ENCODE assay signal across 22 cellular contexts in the genomic region with DNA sequence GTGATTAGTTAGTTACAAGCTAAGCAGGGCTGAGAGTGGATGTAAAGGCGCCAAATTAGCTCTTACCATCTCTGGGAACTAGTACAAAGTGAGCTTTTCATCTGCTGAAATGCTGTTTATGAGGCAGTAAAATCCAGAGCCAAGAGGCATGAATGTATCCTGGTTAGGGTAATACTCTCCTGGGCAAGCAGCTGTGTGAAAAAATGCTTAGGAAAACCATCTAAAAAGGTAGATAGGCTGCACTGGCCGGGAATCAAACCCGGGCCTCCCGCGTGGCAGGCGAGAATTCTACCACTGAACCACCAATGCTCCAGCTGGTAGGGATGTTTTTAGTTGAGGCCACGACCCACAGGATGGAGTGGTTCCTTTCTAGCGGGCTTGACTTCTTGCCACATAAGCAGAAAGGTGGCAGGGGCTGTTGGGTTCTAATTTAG. TPM values are rescaled to one million over a fixed set of nuclear protein-coding genes. Genes with fewer than 3 reads are reported as not detected.
DNase-seq lines count a peak whose midpoint lies in the region; ATAC-seq and TF ChIP-seq lines count a peak whose summit lies in the region.
"Had no signal": no experiment of that assay in that cellular context is flagged by ENCODE, and none has a peak within 500 bp of the region (broad histone marks: within the 10 kb centered on the region; RNA-seq: fewer than 3 reads in every experiment).

No MANE protein-coding gene starts in this region.

- no peak for TF ChIP-seq CTCF in osteoblast (IDR thresholded peaks at IDR 0.05; ENCODE audit: extremely low read depth, low read depth, low read length)

- H3K4me1 ChIP-seq in osteoblast (ENCODE audit: insufficient read depth, low read length): peaks cover 10% of the 10 kb centered on the region

- ATAC-seq in central memory CD8-positive, alpha-beta T cell (replicated peaks; ENCODE audit: extremely low read depth, poor library complexity, severe bottlenecking): no peak
- no peak for ATAC-seq in HG03095 (IDR thresholded peaks at IDR 0.05; ENCODE audit: unreplicated experiment)
- ATAC-seq in HG02571 (IDR thresholded peaks at IDR 0.05; ENCODE audit: unreplicated experiment): no peak
- ATAC-seq in HG03196 (IDR thresholded peaks at IDR 0.05; ENCODE audit: unreplicated experiment): no peak
- ATAC-seq: activated T-cell treated with anti-CD3 and anti-CD28 coated beads, Interleukin-2, amount 50 U/mL, for 72 hours; stimulated activated naive B cell treated with anti-CD40 and anti-IgM and Interleukin-4, amounts not matched to agents 10 μg/mL and 1 μg/mL and 100 μg/mL, for 72 hours had no signal

- H3K9me3 Mint-ChIP-seq in central memory CD8-positive, alpha-beta T cell: no peaks in the 10 kb centered on the region
- H3K9me3 Mint-ChIP-seq: activated CD4-positive, alpha-beta memory T cell treated with anti-CD3 and anti-CD28 coated beads, Interleukin-2, amount 10 ng/mL, durations not matched to agents 7 days and 5 days; activated T-cell treated with anti-CD3 and anti-CD28 coated beads, Interleukin-2, amount 50 U/mL, for 72 hours; stimulated activated naive B cell treated with anti-CD40 and anti-IgM and Interleukin-4, amounts not matched to agents 10 μg/mL and 1 μg/mL and 100 μg/mL, for 72 hours; type B pancreatic cell had no signal

- H3K4me2 ChIP-seq in osteoblast (ENCODE audit: insufficient read depth, low read length): no peak overlapping the region
- H3K4me2 ChIP-seq: KMS-11, SK-N-SH had no signal

- DNase-seq in AG08396 (ENCODE audit: low spot score) (peak; percentile 17), osteoblast (ENCODE audit: insufficient read length, low spot score, missing footprints) (peak; percentile 66), dermis blood vessel endothelial cell (no peak)
- DNase-seq in central memory CD8-positive, alpha-beta T cell (ENCODE audit: low spot score in 2 of 2): no peak
- DNase-seq: activated CD4-positive, alpha-beta memory T cell treated with anti-CD3 and anti-CD28 coated beads, Interleukin-2, amount 10 ng/mL, durations not matched to agents 7 days and 5 days; activated T-cell treated with anti-CD3 and anti-CD28 coated beads, Interleukin-2, amount 50 U/mL, for 72 hours; AML-193; DMS153; NCI-H187; NCI-H524; OCI-M1; SK-N-SH; stimulated activated naive B cell treated with anti-CD40 and anti-IgM and Interleukin-4, amounts not matched to agents 10 μg/mL and 1 μg/mL and 100 μg/mL, for 72 hours had no signal

- no peak overlapping the region for H3K4me3 Mint-ChIP-seq in central memory CD8-positive, alpha-beta T cell
- H3K4me3 Mint-ChIP-seq: activated CD4-positive, alpha-beta memory T cell treated with anti-CD3 and anti-CD28 coated beads, Interleukin-2, amount 10 ng/mL, durations not matched to agents 7 days and 5 days; activated T-cell treated with anti-CD3 and anti-CD28 coated beads, Interleukin-2, amount 50 U/mL, for 72 hours; mesothelial cell of epicardium; stimulated activated naive B cell treated with anti-CD40 and anti-IgM and Interleukin-4, amounts not matched to agents 10 μg/mL and 1 μg/mL and 100 μg/mL, for 72 hours; type B pancreatic cell had no signal

- H3K27ac Mint-ChIP-seq in central memory CD8-positive, alpha-beta T cell (ENCODE audit: low read depth): peak overlapping the region; percentile 20
- H3K27ac Mint-ChIP-seq: activated CD4-positive, alpha-beta memory T cell treated with anti-CD3 and anti-CD28 coated beads, Interleukin-2, amount 10 ng/mL, durations not matched to agents 7 days and 5 days; activated T-cell treated with anti-CD3 and anti-CD28 coated beads, Interleukin-2, amount 50 U/mL, for 72 hours; mesothelial cell of epicardium; stimulated activated naive B cell treated with anti-CD40 and anti-IgM and Interleukin-4, amounts not matched to agents 10 μg/mL and 1 μg/mL and 100 μg/mL, for 72 hours had no signal

- no peaks in the 10 kb centered on the region for H3K27me3 ChIP-seq in osteoblast (ENCODE audit: insufficient read depth, low read length)
- H3K27me3 ChIP-seq: neutrophil had no signal

- peaks cover 51% of the 10 kb centered on the region for H3K36me3 Mint-ChIP-seq in central memory CD8-positive, alpha-beta T cell (ENCODE audit: insufficient read depth)

- peaks cover 32% of the 10 kb centered on the region for H3K36me3 ChIP-seq in osteoblast (ENCODE audit: insufficient read depth, low read length)

- no peaks in the 10 kb centered on the region for H3K79me2 ChIP-seq in osteoblast (ENCODE audit: insufficient read depth, low read length)

- H3K27me3 Mint-ChIP-seq in central memory CD8-positive, alpha-beta T cell: no peaks in the 10 kb centered on the region
- H3K27me3 Mint-ChIP-seq: activated CD4-positive, alpha-beta memory T cell treated with anti-CD3 and anti-CD28 coated beads, Interleukin-2, amount 10 ng/mL, durations not matched to agents 7 days and 5 days; stimulated activated naive B cell treated with anti-CD40 and anti-IgM and Interleukin-4, amounts not matched to agents 10 μg/mL and 1 μg/mL and 100 μg/mL, for 72 hours had no signal

- H3K27ac ChIP-seq in osteoblast (ENCODE audit: low read depth, low read length): peak overlapping the region; percentile 38
- H3K27ac ChIP-seq: KMS-11, neutrophil, skin epidermis had no signal

- H3K9me3 ChIP-seq in osteoblast (ENCODE audit: low read depth, low read length): no peaks in the 10 kb centered on the region
- H3K9me3 ChIP-seq: SK-N-SH had no signal

- no peak overlapping the region for H2AFZ ChIP-seq in osteoblast (ENCODE audit: low read length)

- TF ChIP-seq EP300 in Ishikawa (IDR thresholded peaks at IDR 0.05; ENCODE audit: borderline replicate concordance): no peak

- no peaks in the 10 kb centered on the region for H4K20me1 ChIP-seq in osteoblast (ENCODE audit: insufficient read depth, low read length)

- no peaks in the 10 kb centered on the region for H3K4me1 Mint-ChIP-seq in central memory CD8-positive, alpha-beta T cell
- H3K4me1 Mint-ChIP-seq: activated CD4-positive, alpha-beta memory T cell treated with anti-CD3 and anti-CD28 coated beads, Interleukin-2, amount 10 ng/mL, durations not matched to agents 7 days and 5 days; stimulated activated naive B cell treated with anti-CD40 and anti-IgM and Interleukin-4, amounts not matched to agents 10 μg/mL and 1 μg/mL and 100 μg/mL, for 72 hours had no signal

- no peak overlapping the region for H3K4me3 ChIP-seq in osteoblast (ENCODE audit: insufficient read depth, low read length)
- H3K4me3 ChIP-seq: skin epidermis had no signal

- no peak for TF ChIP-seq RAD21 in Ishikawa (IDR thresholded peaks at IDR 0.05; ENCODE audit: low read depth)

TF ChIP-seq in Ishikawa, 13 proteins besides CTCF, POLR2A, EP300 and RAD21:
- TF ChIP-seq EGR1 (IDR thresholded peaks at IDR 0.05) (no peak), CEBPB (IDR thresholded peaks at IDR 0.05) (no peak), TAF1 (IDR thresholded peaks at IDR 0.05; ENCODE audit: low read depth) (no peak), TEAD4 (IDR thresholded peaks at IDR 0.05) (peak; percentile 37; the same call in 1 of the 2 replicates), CREB1 (IDR thresholded peaks at IDR 0.05; ENCODE audit: low read depth) (no peak)
- TF ChIP-seq, protein P1, sequence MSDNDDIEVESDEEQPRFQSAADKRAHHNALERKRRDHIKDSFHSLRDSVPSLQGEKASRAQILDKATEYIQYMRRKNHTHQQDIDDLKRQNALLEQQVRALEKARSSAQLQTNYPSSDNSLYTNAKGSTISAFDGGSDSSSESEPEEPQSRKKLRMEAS (IDR thresholded peaks at IDR 0.05): no peak
- TF ChIP-seq, protein P2, sequence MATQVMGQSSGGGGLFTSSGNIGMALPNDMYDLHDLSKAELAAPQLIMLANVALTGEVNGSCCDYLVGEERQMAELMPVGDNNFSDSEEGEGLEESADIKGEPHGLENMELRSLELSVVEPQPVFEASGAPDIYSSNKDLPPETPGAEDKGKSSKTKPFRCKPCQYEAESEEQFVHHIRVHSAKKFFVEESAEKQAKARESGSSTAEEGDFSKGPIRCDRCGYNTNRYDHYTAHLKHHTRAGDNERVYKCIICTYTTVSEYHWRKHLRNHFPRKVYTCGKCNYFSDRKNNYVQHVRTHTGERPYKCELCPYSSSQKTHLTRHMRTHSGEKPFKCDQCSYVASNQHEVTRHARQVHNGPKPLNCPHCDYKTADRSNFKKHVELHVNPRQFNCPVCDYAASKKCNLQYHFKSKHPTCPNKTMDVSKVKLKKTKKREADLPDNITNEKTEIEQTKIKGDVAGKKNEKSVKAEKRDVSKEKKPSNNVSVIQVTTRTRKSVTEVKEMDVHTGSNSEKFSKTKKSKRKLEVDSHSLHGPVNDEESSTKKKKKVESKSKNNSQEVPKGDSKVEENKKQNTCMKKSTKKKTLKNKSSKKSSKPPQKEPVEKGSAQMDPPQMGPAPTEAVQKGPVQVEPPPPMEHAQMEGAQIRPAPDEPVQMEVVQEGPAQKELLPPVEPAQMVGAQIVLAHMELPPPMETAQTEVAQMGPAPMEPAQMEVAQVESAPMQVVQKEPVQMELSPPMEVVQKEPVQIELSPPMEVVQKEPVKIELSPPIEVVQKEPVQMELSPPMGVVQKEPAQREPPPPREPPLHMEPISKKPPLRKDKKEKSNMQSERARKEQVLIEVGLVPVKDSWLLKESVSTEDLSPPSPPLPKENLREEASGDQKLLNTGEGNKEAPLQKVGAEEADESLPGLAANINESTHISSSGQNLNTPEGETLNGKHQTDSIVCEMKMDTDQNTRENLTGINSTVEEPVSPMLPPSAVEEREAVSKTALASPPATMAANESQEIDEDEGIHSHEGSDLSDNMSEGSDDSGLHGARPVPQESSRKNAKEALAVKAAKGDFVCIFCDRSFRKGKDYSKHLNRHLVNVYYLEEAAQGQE (IDR thresholded peaks at IDR 0.05; ENCODE audit: low read depth): no peak

RNA-seq across cellular contexts. Expression of a gene that starts 23.0 kb away (rescaled TPM):
- total RNA-seq in osteoblast: 72.7 and 83.7 TPM in 2 replicates
- 20.6 and 40.4 TPM in 2 replicates for total RNA-seq in dermis blood vessel endothelial cell

Comparison
In these comparisons a context has a peak if more than half of its experiments do, and no peak if none do; other contexts are left out.
1. DNase-seq: peak in AG08396 (single experiment) and osteoblast (single experiment); none in central memory CD8-positive, alpha-beta T cell (0 of 2) and dermis blood vessel endothelial cell (single experiment).